In genomic region chr21:37041706-37042271, GRCh38 we compare ENCODE assay signal across 1 cellular context.
TF ChIP-seq lines count a peak whose summit lies in the region.

No MANE protein-coding gene starts in this region.

TF ChIP-seq in HEK293, 187 proteins besides CTCF, POLR2A, EP300 and RAD21 (continued from another document):
- TF ChIP-seq GLIS1 (tag by site-specific recombination; IDR thresholded peaks at IDR 0.05) (peak; percentile 61), ZFP41 (tag by site-specific recombination; IDR thresholded peaks at IDR 0.05; ENCODE audit: borderline replicate concordance) (no peak), ZSCAN16 (tag by site-specific recombination; IDR thresholded peaks at IDR 0.05) (no peak), PRDM10 (tag by site-specific recombination; IDR thresholded peaks at IDR 0.05) (0 out of 2 replicates have a peak, but pooled peaks have one; percentile 35), HOXA7 (CRISPR knock-in tag; IDR thresholded peaks at IDR 0.05; ENCODE audit: borderline replicate concordance) (no peak), ZNF529 (tag by site-specific recombination; IDR thresholded peaks at IDR 0.05; ENCODE audit: insufficient replicate concordance) (no peak), ZNF660 (tag by site-specific recombination; IDR thresholded peaks at IDR 0.05) (no peak), ZSCAN30 (tag by site-specific recombination; IDR thresholded peaks at IDR 0.05) (no peak), ZNF521 (tag by site-specific recombination; IDR thresholded peaks at IDR 0.05) (no peak)
